Comparison of ENCODE assay signal across 2 cellular contexts in genomic region chrX:47918274-47918673, GRCh38.
TF ChIP-seq lines count a peak whose summit lies in the region.

No MANE protein-coding gene starts in this region.

TF ChIP-seq in HepG2, 621 proteins besides CTCF, POLR2A, EP300 and RAD21 (continued from another document):
- no peak for TF ChIP-seq CSRNP2 (CRISPR knock-in tag; conservative IDR thresholded peaks at IDR 0.05; ENCODE audit: low read depth)
- TF ChIP-seq ZNF773 (CRISPR knock-in tag; IDR thresholded peaks at IDR 0.05; ENCODE audit: borderline replicate concordance) = no peak
- peak; percentile 16 to 61; a peak in 2 of 4 replicates for TF ChIP-seq MAFK (conservative IDR thresholded peaks at IDR 0.05 in 1 of 2, IDR thresholded peaks at IDR 0.05 in 1 of 2; ENCODE audit: low read length in 2 of 2)
- TF ChIP-seq USF2 (IDR thresholded peaks at IDR 0.05; ENCODE audit: low read depth, low read length) = no peak
- TF ChIP-seq USF2 (CRISPR knock-in tag; IDR thresholded peaks at IDR 0.05; ENCODE audit: borderline replicate concordance) = no peak
- no peak for TF ChIP-seq ZMYM3 (CRISPR knock-in tag; IDR thresholded peaks at IDR 0.05)
- TF ChIP-seq ISL2 (CRISPR knock-in tag; IDR thresholded peaks at IDR 0.05) = no peak
- no peak for TF ChIP-seq ZNF746 (CRISPR knock-in tag; IDR thresholded peaks at IDR 0.05)
- no peak for TF ChIP-seq SKI (IDR thresholded peaks at IDR 0.05; ENCODE audit: partially characterized antibody)
- TF ChIP-seq, protein P1, sequence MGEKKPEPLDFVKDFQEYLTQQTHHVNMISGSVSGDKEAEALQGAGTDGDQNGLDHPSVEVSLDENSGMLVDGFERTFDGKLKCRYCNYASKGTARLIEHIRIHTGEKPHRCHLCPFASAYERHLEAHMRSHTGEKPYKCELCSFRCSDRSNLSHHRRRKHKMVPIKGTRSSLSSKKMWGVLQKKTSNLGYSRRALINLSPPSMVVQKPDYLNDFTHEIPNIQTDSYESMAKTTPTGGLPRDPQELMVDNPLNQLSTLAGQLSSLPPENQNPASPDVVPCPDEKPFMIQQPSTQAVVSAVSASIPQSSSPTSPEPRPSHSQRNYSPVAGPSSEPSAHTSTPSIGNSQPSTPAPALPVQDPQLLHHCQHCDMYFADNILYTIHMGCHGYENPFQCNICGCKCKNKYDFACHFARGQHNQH (CRISPR knock-in tag; IDR thresholded peaks at IDR 0.05) = no peak
- no peak for TF ChIP-seq ZNF569 (CRISPR knock-in tag; IDR thresholded peaks at IDR 0.05; ENCODE audit: borderline replicate concordance)
- TF ChIP-seq MAFF (IDR thresholded peaks at IDR 0.05; ENCODE audit: low read depth, low read length) = 0 out of 2 replicates have a peak, but pooled peaks have one; percentile 18
- no peak for TF ChIP-seq IRX3 (CRISPR knock-in tag; IDR thresholded peaks at IDR 0.05; ENCODE audit: borderline replicate concordance, low read depth)
- no peak for TF ChIP-seq ZNF780A (CRISPR knock-in tag; IDR thresholded peaks at IDR 0.05)
- TF ChIP-seq EED (CRISPR knock-in tag; IDR thresholded peaks at IDR 0.05) = no peak
- TF ChIP-seq, protein P2, sequence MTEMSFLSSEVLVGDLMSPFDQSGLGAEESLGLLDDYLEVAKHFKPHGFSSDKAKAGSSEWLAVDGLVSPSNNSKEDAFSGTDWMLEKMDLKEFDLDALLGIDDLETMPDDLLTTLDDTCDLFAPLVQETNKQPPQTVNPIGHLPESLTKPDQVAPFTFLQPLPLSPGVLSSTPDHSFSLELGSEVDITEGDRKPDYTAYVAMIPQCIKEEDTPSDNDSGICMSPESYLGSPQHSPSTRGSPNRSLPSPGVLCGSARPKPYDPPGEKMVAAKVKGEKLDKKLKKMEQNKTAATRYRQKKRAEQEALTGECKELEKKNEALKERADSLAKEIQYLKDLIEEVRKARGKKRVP (CRISPR knock-in tag; IDR thresholded peaks at IDR 0.05) = no peak
- TF ChIP-seq RORA (CRISPR knock-in tag; IDR thresholded peaks at IDR 0.05) = no peak

TF ChIP-seq in K562, 482 proteins besides CTCF, POLR2A, EP300 and RAD21 (continued from another document):
- no peak for TF ChIP-seq DDX20 (tag; IDR thresholded peaks at IDR 0.05; ENCODE audit: low read depth)
- TF ChIP-seq ILF3 (IDR thresholded peaks at IDR 0.05; ENCODE audit: borderline replicate concordance) = no peak
- 0 out of 2 replicates have a peak, but pooled peaks have one; percentile 7 for TF ChIP-seq MAFK (IDR thresholded peaks at IDR 0.05; ENCODE audit: low read length)
